Comparison of ENCODE assay signal across 10 cellular contexts in genomic region chr11:124760205-124760652, GRCh38. TPM values are rescaled to one million over a fixed set of nuclear protein-coding genes. Genes with fewer than 3 reads are reported as not detected.
DNase-seq lines count a peak whose midpoint lies in the region; ATAC-seq and TF ChIP-seq lines count a peak whose summit lies in the region.
"Had no signal": no experiment of that assay in that cellular context is flagged by ENCODE, and none has a peak within 500 bp of the region (broad histone marks: within the 10 kb centered on the region; RNA-seq: fewer than 3 reads in every experiment).

No MANE protein-coding gene starts in this region.

- intact Hi-C loops in colonic mucosa (cut with DNase I): loop anchor here (10.0 kb wide), 1 partner anchor 75 kb away; no protein-coding TSS in a partner anchor

- TF ChIP-seq CTCF in GM23338 (conservative IDR thresholded peaks at IDR 0.05; ENCODE audit: low read depth in 2 of 2) (no peak), colonic mucosa (IDR thresholded peaks at IDR 0.05) (no peak), nephron progenitor cell (IDR thresholded peaks at IDR 0.05) (no peak)

- peaks cover 5% of the 10 kb centered on the region; the same call in 1 of the 2 replicates for H3K36me3 ChIP-seq in GM23338 (ENCODE audit: insufficient read depth)
- no peaks in the 10 kb centered on the region for H3K36me3 ChIP-seq in colonic mucosa

- H3K9me3 Mint-ChIP-seq in GM23338 (no peaks in the 10 kb centered on the region; the same call in 1 of the 3 replicates), nephron progenitor cell (no peaks in the 10 kb centered on the region)

- H3K27ac Mint-ChIP-seq in GM23338 (no peak overlapping the region), nephron progenitor cell (no peak overlapping the region)

- H3K36me3 Mint-ChIP-seq in GM23338 (ENCODE audit: low read depth): peaks cover 3% of the 10 kb centered on the region; the same call in 2 of the 3 replicates
- peaks cover 3% of the 10 kb centered on the region for H3K36me3 Mint-ChIP-seq in nephron progenitor cell (ENCODE audit: low read depth)

- peak; percentile 0; the same call in 1 of the 3 replicates for ATAC-seq in GM23338

- H3K4me1 Mint-ChIP-seq in GM23338: peaks cover 53% of the 10 kb centered on the region
- H3K4me1 Mint-ChIP-seq in nephron progenitor cell: peaks cover 48% of the 10 kb centered on the region

- peak overlapping the region; percentile 65 for H3K4me3 Mint-ChIP-seq in GM23338
- peak overlapping the region; percentile 52 for H3K4me3 Mint-ChIP-seq in nephron progenitor cell

- peaks cover 6% of the 10 kb centered on the region; the same call in 1 of the 2 replicates for H3F3A ChIP-seq in GM23338 (replicated peaks; ENCODE audit: low read depth)

- H3K27me3 Mint-ChIP-seq in GM23338 (ENCODE audit: insufficient read depth, low read depth, poor library complexity) (peaks cover 77% of the 10 kb centered on the region), nephron progenitor cell (ENCODE audit: low read depth, poor library complexity) (peaks cover 80% of the 10 kb centered on the region)

- H3K9me2 ChIP-seq in GM23338 (ENCODE audit: insufficient read depth): no peaks in the 10 kb centered on the region

- H3K9me3 ChIP-seq in colonic mucosa: no peaks in the 10 kb centered on the region

- H4K20me1 ChIP-seq in GM23338 (replicated peaks; ENCODE audit: insufficient read depth): peaks cover 23% of the 10 kb centered on the region

- no peak overlapping the region for H2AFZ ChIP-seq in GM23338

- DNase-seq in GM23338 (ENCODE audit: low spot score) (no peak), colonic mucosa (no peak), nephron progenitor cell (no peak), globus pallidus (ENCODE audit: low spot score) (no peak), cerebellar nuclear complex (lab: John Stamatoyannopoulos, UW) (no peak), DMS53 treated with DMSO at 0.1 percent for 48 hours (lab: John Stamatoyannopoulos, UW; ENCODE audit: unreplicated experiment) (no peak), substantia nigra (lab: John Stamatoyannopoulos, UW) (no peak)
- DNase-seq: NCI-H1694 treated with DMSO at 0.1 percent for 48 hours had no signal

- peaks cover 58% of the 10 kb centered on the region for H3K4me1 ChIP-seq in GM23338 (ENCODE audit: insufficient read depth)
- peaks cover 7% of the 10 kb centered on the region for H3K4me1 ChIP-seq in colonic mucosa

- H3K27me3 ChIP-seq in GM23338 (ENCODE audit: insufficient read depth) (peaks cover 78% of the 10 kb centered on the region), colonic mucosa (peaks cover 19% of the 10 kb centered on the region)

- H3K4me3 ChIP-seq in GM08714 (ENCODE audit: low read length) (peak overlapping the region; percentile 67; the same call in 1 of the 2 replicates), GM23338 (peak overlapping the region; percentile 74), colonic mucosa (peak overlapping the region; percentile 7)

- H3K9ac ChIP-seq in colonic mucosa (ENCODE audit: low read depth in 2 of 2, low read length in 2 of 2): peak overlapping the region in 1 of 2 donors; percentile 26

- H3K27ac ChIP-seq in GM23338 (ENCODE audit: low read depth) (no peak overlapping the region), colonic mucosa (no peak overlapping the region), substantia nigra (ENCODE audit: low read depth, low read length, poor library complexity, severe bottlenecking) (no peak overlapping the region)

- H3K4me2 ChIP-seq in GM23338: peak overlapping the region; percentile 96

- no peaks in the 10 kb centered on the region for H3K79me2 ChIP-seq in GM23338 (replicated peaks; ENCODE audit: insufficient read depth)

TF ChIP-seq in GM23338, 12 proteins besides CTCF, POLR2A, EP300 and RAD21:
- no peak for TF ChIP-seq POLR2AphosphoS5 (IDR thresholded peaks at IDR 0.05; ENCODE audit: low read depth)
- TF ChIP-seq STAT1 (IDR thresholded peaks at IDR 0.05; ENCODE audit: unreplicated experiment): no peak
- TF ChIP-seq ETS1 (IDR thresholded peaks at IDR 0.05): no peak
- peak; percentile 82 for TF ChIP-seq EZH2 (IDR thresholded peaks at IDR 0.05; ENCODE audit: low read depth, unreplicated experiment)

RNA-seq across cellular contexts. Expression of gene ESAM, which starts 1.9 kb away (rescaled TPM):
- not detected in 2 replicates for total RNA-seq in GM23338 (2014; rRNA removed; shearing (Covaris generic))
- 0.32 and 0.50 TPM in 2 replicates for polyA plus RNA-seq in GM23338 (2016; fragmentation: Nextera tagmentation; extraction: Ambion mirVana)
- total RNA-seq in colonic mucosa: 10 to 100 TPM; 10.4 to 15.7 TPM

RNA-seq across cellular contexts. Expression of gene VSIG2, which starts 8.2 kb away (rescaled TPM):
- total RNA-seq in GM23338 (2014; rRNA removed; shearing (Covaris generic)): not detected in 2 replicates
- polyA plus RNA-seq in GM23338 (2016; fragmentation: Nextera tagmentation; extraction: Ambion mirVana): 0.19 TPM in 1 of 2 replicates, not detected in the other
- total RNA-seq in colonic mucosa: 100 to 1,000 TPM; 122 to 155 TPM
- polyA plus RNA-seq: keratinocyte had no signal

RNA-seq across cellular contexts. Expression of gene NRGN, which starts 20.5 kb away (rescaled TPM):
- 0.24 TPM in 1 of 2 replicates, not detected in the other for total RNA-seq in GM23338 (2014; rRNA removed; shearing (Covaris generic))
- 0.61 TPM in 2 replicates for polyA plus RNA-seq in GM23338 (2016; fragmentation: Nextera tagmentation; extraction: Ambion mirVana)
- 10 to 100 TPM in 1 of 2 donors, 1 to 10 TPM in 1; 3.1 to 11.1 TPM for total RNA-seq in colonic mucosa

RNA-seq across cellular contexts. Expression of gene MSANTD2, which starts 40.0 kb away (rescaled TPM):
- total RNA-seq in GM23338 (2014; rRNA removed; shearing (Covaris generic)): 34.4 and 39.5 TPM in 2 replicates
- 15.3 and 18.7 TPM in 2 replicates for polyA plus RNA-seq in GM23338 (2016; fragmentation: Nextera tagmentation; extraction: Ambion mirVana)
- 10 to 100 TPM in 1 of 2 donors, 1 to 10 TPM in 1; 7.0 to 12.7 TPM for total RNA-seq in colonic mucosa

Comparison
In these comparisons a context has a peak if more than half of its experiments do, and no peak if none do; other contexts are left out.
1. H3K4me3 ChIP-seq: peak in every context shown above with its lines; median percentile 74 in GM23338; 67 in GM08714; 7 in colonic mucosa.
2. RNA of gene ESAM, which starts 1.9 kb away (total RNA-seq): 10.4 to 15.7 TPM in colonic mucosa; not detected in GM23338; every median in the first group is over 10 times any median in the second.
3. RNA of gene VSIG2, which starts 8.2 kb away (total RNA-seq): 122 to 155 TPM in colonic mucosa; not detected in GM23338; every median in the first group is over 100 times any median in the second.